1 cellular context compared by ENCODE assay signal in the genomic region with DNA sequence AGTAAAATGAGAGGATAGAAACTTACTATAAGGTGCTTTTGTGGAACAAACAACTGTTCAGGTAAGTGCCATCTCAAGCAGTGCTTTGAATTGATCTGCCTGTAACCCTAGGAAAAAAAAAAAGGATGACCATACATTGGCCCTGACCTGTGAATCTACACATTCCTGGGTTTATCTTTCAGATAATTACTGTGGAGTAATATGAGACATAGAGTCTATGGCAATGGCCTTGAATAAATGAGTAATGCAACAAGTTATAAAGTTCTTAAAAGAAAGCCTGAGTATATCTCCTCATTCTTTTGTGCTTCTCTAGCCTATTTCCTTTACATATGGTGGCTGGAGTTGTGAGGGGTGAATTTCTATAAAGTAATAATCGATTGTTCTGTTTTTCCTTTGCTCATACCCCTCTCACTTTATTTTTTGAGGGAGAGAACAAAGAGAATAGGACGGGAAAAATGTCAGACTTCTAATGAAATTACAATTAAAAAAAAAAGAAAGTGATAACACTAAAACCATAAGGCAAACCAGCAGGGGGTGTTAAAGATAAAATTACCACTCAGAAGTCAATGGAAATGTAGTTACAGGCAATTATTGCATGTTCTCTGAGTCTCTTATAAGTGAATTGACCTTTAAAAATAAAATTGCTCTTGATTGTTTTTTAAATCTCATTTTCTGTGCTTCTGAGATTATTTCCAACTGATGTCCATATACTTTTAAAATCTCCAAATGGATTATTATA.
TF ChIP-seq lines count a peak whose summit lies in the region.

No MANE protein-coding gene starts in this region.

TF ChIP-seq in HEK293, 187 proteins besides CTCF, POLR2A, EP300 and RAD21 (continued from another document):
- TF ChIP-seq PRDM1 (tag by site-specific recombination; IDR thresholded peaks at IDR 0.05) (peak; percentile 33; the same call in 1 of the 2 replicates), ZNF580 (tag by site-specific recombination; IDR thresholded peaks at IDR 0.05) (no peak)
